Comparison of ENCODE assay signal across 22 cellular contexts in genomic region chr20:25459916-25460590, GRCh38.
"Had no signal": no experiment of that assay in that cellular context is flagged by ENCODE, and none has a peak within 500 bp of the region (broad histone marks: within the 10 kb centered on the region; RNA-seq: fewer than 3 reads in every experiment).

No MANE protein-coding gene starts in this region.

- H2AFZ ChIP-seq: neural progenitor cell had no signal

- ATAC-seq: esophagus mucosa; gastrocnemius medialis; left lobe of liver; pancreas; stimulated activated effector memory CD8-positive, alpha-beta T cell treated with anti-CD3 and anti-CD28 coated beads, Interleukin-12 subunit alpha, Interleukin-12 subunit beta, amount 100 ng/mL, for 72 hours had no signal

- H3K36me3 ChIP-seq: gastrocnemius medialis, neural progenitor cell, prostate gland had no signal

- H3K9me3 ChIP-seq: gastrocnemius medialis, heart right ventricle, pancreas, prostate gland, right lobe of liver, testis, tibial nerve had no signal

- H3K27me3 Mint-ChIP-seq: natural killer cell treated with Interleukin-12 subunit alpha and Interleukin-12 subunit beta and Interleukin-15 and Interleukin-18, amount 100 ng/mL, for 72 hours; stimulated activated naive CD8-positive, alpha-beta T cell treated with anti-CD3 and anti-CD28 coated beads, Interleukin-15, Interleukin-2, amounts not matched to agents 100 ng/mL and 50 ng/mL, for 24 hours had no signal

- H3K4me2 ChIP-seq: neural progenitor cell had no signal

- H3K9me3 Mint-ChIP-seq: memory B cell; natural killer cell treated with Interleukin-12 subunit alpha and Interleukin-12 subunit beta and Interleukin-15 and Interleukin-18, amount 100 ng/mL, for 72 hours; neural progenitor cell; stimulated activated effector memory CD8-positive, alpha-beta T cell treated with anti-CD3 and anti-CD28 coated beads, Interleukin-12 subunit alpha, Interleukin-12 subunit beta, amount 100 ng/mL, for 72 hours; stimulated activated naive CD8-positive, alpha-beta T cell treated with anti-CD3 and anti-CD28 coated beads, Interleukin-15, Interleukin-2, amounts not matched to agents 100 ng/mL and 50 ng/mL, for 24 hours had no signal

- H3K36me3 Mint-ChIP-seq: memory B cell; natural killer cell treated with Interleukin-12 subunit alpha and Interleukin-12 subunit beta and Interleukin-15 and Interleukin-18, amount 100 ng/mL, for 72 hours; stimulated activated effector memory CD8-positive, alpha-beta T cell treated with anti-CD3 and anti-CD28 coated beads, Interleukin-12 subunit alpha, Interleukin-12 subunit beta, amount 100 ng/mL, for 72 hours had no signal

- H3K27ac ChIP-seq: gastrocnemius medialis, heart right ventricle, neural progenitor cell, pancreas, prostate gland, right lobe of liver, testis, tibial nerve had no signal

- H3K4me3 Mint-ChIP-seq: memory B cell; natural killer cell treated with Interleukin-12 subunit alpha and Interleukin-12 subunit beta and Interleukin-15 and Interleukin-18, amount 100 ng/mL, for 72 hours; neural progenitor cell; stimulated activated effector memory CD8-positive, alpha-beta T cell treated with anti-CD3 and anti-CD28 coated beads, Interleukin-12 subunit alpha, Interleukin-12 subunit beta, amount 100 ng/mL, for 72 hours; stimulated activated naive CD8-positive, alpha-beta T cell treated with anti-CD3 and anti-CD28 coated beads, Interleukin-15, Interleukin-2, amounts not matched to agents 100 ng/mL and 50 ng/mL, for 24 hours had no signal

- H3K27me3 ChIP-seq: gastrocnemius medialis, heart right ventricle, neural progenitor cell, pancreas, right lobe of liver, testis, tibial nerve had no signal

- H3K27ac Mint-ChIP-seq: memory B cell; natural killer cell treated with Interleukin-12 subunit alpha and Interleukin-12 subunit beta and Interleukin-15 and Interleukin-18, amount 100 ng/mL, for 72 hours; neural progenitor cell; stimulated activated effector memory CD8-positive, alpha-beta T cell treated with anti-CD3 and anti-CD28 coated beads, Interleukin-12 subunit alpha, Interleukin-12 subunit beta, amount 100 ng/mL, for 72 hours; stimulated activated naive CD8-positive, alpha-beta T cell treated with anti-CD3 and anti-CD28 coated beads, Interleukin-15, Interleukin-2, amounts not matched to agents 100 ng/mL and 50 ng/mL, for 24 hours had no signal

- H3K4me3 ChIP-seq: gastrocnemius medialis, heart right ventricle, neural progenitor cell, pancreas, prostate gland, right lobe of liver, testis, tibial nerve had no signal

- H3K4me1 ChIP-seq: gastrocnemius medialis, neural progenitor cell, pancreas, prostate gland, right lobe of liver, testis, tibial nerve had no signal

- DNase-seq: cortex of kidney; effector memory CD4-positive, alpha-beta T cell; gastrocnemius medialis; heart right ventricle; hypothalamus; midbrain; occipital lobe; retina; right lobe of liver; stimulated activated CD4-positive, alpha-beta T cell treated with anti-CD3 and anti-CD28 coated beads, Interleukin-4, amount 100 ng/mL, for 1 hour; stimulated activated CD8-positive, alpha-beta memory T cell treated with anti-CD3 and anti-CD28 coated beads, Interleukin-4, amount 100 ng/mL, for 48 hours; testis had no signal

- H3K9ac ChIP-seq: neural progenitor cell had no signal

- H3K4me1 Mint-ChIP-seq: memory B cell; neural progenitor cell; stimulated activated effector memory CD8-positive, alpha-beta T cell treated with anti-CD3 and anti-CD28 coated beads, Interleukin-12 subunit alpha, Interleukin-12 subunit beta, amount 100 ng/mL, for 72 hours had no signal
